1 cellular context compared by ENCODE assay signal in the genomic region with DNA sequence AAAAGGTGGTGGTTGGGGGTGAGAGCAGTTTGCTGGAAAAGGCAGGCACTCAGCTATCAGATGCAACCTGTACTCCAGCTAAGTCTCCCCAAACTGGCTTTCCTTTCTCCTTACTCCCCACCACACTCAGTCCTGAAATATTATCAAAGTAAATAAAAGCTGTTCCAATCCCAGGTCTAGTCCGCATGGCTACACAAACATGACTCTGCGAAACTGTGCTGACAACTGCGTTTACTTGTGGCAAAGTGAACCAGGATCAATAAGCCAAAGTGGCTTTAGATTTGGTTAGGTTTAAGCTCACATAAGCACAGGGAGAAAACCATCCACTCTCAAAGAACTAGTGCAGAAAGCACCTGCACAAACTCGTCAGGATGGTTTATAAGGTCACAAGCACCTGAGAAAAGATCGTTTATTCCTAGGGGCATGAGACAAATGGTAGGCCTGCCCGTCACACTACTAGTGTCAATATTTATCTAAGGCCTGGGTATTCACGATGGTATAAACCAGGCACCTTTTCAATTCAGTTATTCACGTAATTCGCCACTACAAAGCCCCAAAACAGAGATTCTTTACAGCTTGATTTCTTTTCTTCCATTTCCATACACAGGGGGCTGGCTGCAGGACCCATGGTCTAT.
TF ChIP-seq lines count a peak whose summit lies in the region.

No MANE protein-coding gene starts in this region.

TF ChIP-seq in HepG2, 621 proteins besides CTCF, POLR2A, EP300 and RAD21 (continued from another document and continues in another):
- TF ChIP-seq, protein P1, sequence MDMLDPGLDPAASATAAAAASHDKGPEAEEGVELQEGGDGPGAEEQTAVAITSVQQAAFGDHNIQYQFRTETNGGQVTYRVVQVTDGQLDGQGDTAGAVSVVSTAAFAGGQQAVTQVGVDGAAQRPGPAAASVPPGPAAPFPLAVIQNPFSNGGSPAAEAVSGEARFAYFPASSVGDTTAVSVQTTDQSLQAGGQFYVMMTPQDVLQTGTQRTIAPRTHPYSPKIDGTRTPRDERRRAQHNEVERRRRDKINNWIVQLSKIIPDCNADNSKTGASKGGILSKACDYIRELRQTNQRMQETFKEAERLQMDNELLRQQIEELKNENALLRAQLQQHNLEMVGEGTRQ (IDR thresholded peaks at IDR 0.05; ENCODE audit: low read depth, low read length), result no peak
- TF ChIP-seq, protein P1 (CRISPR knock-in tag; IDR thresholded peaks at IDR 0.05; ENCODE audit: borderline replicate concordance), result no peak
- TF ChIP-seq ZNF773 (CRISPR knock-in tag; IDR thresholded peaks at IDR 0.05; ENCODE audit: borderline replicate concordance) (no peak), ZNF7 (CRISPR knock-in tag; IDR thresholded peaks at IDR 0.05) (peak; percentile 8; the same call in 1 of the 2 replicates), ASH2L (IDR thresholded peaks at IDR 0.05; ENCODE audit: insufficient read length, low read depth, low read length) (peak; percentile 78), POGZ (CRISPR knock-in tag; IDR thresholded peaks at IDR 0.05) (peak; percentile 57), FOSL2 (CRISPR knock-in tag; IDR thresholded peaks at IDR 0.05) (peak; percentile 52), SNRNP70 (IDR thresholded peaks at IDR 0.05; ENCODE audit: low read depth, low read length) (no peak), ZNF343 (CRISPR knock-in tag; IDR thresholded peaks at IDR 0.05) (no peak), ISX (CRISPR knock-in tag; conservative IDR thresholded peaks at IDR 0.05) (no peak), HCFC1 (IDR thresholded peaks at IDR 0.05; ENCODE audit: low read depth, low read length) (no peak), PPARG (CRISPR knock-in tag; conservative IDR thresholded peaks at IDR 0.05) (peak; percentile 41; the same call in 1 of the 2 replicates), TGIF2 (CRISPR knock-in tag; IDR thresholded peaks at IDR 0.05) (peak; percentile 75; the same call in 1 of the 2 replicates), RAD51 (IDR thresholded peaks at IDR 0.05; ENCODE audit: borderline replicate concordance) (no peak), DNMT1 (CRISPR knock-in tag; IDR thresholded peaks at IDR 0.05) (no peak; the same call in 1 of the 2 replicates), ZNF660 (CRISPR knock-in tag; IDR thresholded peaks at IDR 0.05; ENCODE audit: borderline replicate concordance, low read depth) (no peak), SKI (IDR thresholded peaks at IDR 0.05; ENCODE audit: partially characterized antibody) (no peak), ZNF33A (CRISPR knock-in tag; IDR thresholded peaks at IDR 0.05; ENCODE audit: borderline replicate concordance) (0 out of 2 replicates have a peak, but pooled peaks have one; percentile 39), ZNF24 (IDR thresholded peaks at IDR 0.05) (no peak), ARID2 (CRISPR knock-in tag; IDR thresholded peaks at IDR 0.05; ENCODE audit: borderline replicate concordance) (no peak), GFI1 (CRISPR knock-in tag; IDR thresholded peaks at IDR 0.05; ENCODE audit: borderline replicate concordance) (no peak), KMT2A (CRISPR knock-in tag; IDR thresholded peaks at IDR 0.05) (peak; percentile 41; the same call in 1 of the 2 replicates), SSRP1 (CRISPR knock-in tag; IDR thresholded peaks at IDR 0.05) (0 out of 2 replicates have a peak, but pooled peaks have one; percentile 25), MAFK (conservative IDR thresholded peaks at IDR 0.05 in 1 of 2, IDR thresholded peaks at IDR 0.05 in 1 of 2; ENCODE audit: low read length in 2 of 2) (peak; percentile 67 to 86), IRF2 (CRISPR knock-in tag; IDR thresholded peaks at IDR 0.05) (peak; percentile 81), ZNF510 (CRISPR knock-in tag; IDR thresholded peaks at IDR 0.05; ENCODE audit: low read depth) (no peak), ZFP82 (CRISPR knock-in tag; IDR thresholded peaks at IDR 0.05; ENCODE audit: borderline replicate concordance) (0 out of 2 replicates have a peak, but pooled peaks have one; percentile 48), KLF11 (CRISPR knock-in tag; IDR thresholded peaks at IDR 0.05) (0 out of 2 replicates have a peak, but pooled peaks have one; percentile 31), ZNF335 (CRISPR knock-in tag; IDR thresholded peaks at IDR 0.05) (0 out of 2 replicates have a peak, but pooled peaks have one; percentile 21), KDM5B (CRISPR knock-in tag; IDR thresholded peaks at IDR 0.05; ENCODE audit: borderline replicate concordance) (no peak)
- TF ChIP-seq, protein P2, sequence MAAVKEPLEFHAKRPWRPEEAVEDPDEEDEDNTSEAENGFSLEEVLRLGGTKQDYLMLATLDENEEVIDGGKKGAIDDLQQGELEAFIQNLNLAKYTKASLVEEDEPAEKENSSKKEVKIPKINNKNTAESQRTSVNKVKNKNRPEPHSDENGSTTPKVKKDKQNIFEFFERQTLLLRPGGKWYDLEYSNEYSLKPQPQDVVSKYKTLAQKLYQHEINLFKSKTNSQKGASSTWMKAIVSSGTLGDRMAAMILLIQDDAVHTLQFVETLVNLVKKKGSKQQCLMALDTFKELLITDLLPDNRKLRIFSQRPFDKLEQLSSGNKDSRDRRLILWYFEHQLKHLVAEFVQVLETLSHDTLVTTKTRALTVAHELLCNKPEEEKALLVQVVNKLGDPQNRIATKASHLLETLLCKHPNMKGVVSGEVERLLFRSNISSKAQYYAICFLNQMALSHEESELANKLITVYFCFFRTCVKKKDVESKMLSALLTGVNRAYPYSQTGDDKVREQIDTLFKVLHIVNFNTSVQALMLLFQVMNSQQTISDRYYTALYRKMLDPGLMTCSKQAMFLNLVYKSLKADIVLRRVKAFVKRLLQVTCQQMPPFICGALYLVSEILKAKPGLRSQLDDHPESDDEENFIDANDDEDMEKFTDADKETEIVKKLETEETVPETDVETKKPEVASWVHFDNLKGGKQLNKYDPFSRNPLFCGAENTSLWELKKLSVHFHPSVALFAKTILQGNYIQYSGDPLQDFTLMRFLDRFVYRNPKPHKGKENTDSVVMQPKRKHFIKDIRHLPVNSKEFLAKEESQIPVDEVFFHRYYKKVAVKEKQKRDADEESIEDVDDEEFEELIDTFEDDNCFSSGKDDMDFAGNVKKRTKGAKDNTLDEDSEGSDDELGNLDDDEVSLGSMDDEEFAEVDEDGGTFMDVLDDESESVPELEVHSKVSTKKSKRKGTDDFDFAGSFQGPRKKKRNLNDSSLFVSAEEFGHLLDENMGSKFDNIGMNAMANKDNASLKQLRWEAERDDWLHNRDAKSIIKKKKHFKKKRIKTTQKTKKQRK (IDR thresholded peaks at IDR 0.05; ENCODE audit: low read length), result no peak
- TF ChIP-seq, protein P3, sequence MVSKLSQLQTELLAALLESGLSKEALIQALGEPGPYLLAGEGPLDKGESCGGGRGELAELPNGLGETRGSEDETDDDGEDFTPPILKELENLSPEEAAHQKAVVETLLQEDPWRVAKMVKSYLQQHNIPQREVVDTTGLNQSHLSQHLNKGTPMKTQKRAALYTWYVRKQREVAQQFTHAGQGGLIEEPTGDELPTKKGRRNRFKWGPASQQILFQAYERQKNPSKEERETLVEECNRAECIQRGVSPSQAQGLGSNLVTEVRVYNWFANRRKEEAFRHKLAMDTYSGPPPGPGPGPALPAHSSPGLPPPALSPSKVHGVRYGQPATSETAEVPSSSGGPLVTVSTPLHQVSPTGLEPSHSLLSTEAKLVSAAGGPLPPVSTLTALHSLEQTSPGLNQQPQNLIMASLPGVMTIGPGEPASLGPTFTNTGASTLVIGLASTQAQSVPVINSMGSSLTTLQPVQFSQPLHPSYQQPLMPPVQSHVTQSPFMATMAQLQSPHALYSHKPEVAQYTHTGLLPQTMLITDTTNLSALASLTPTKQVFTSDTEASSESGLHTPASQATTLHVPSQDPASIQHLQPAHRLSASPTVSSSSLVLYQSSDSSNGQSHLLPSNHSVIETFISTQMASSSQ (IDR thresholded peaks at IDR 0.05; ENCODE audit: low read depth), result peak; percentile 44; the same call in 1 of the 2 replicates
- TF ChIP-seq, protein P3 (CRISPR knock-in tag; IDR thresholded peaks at IDR 0.05; ENCODE audit: borderline replicate concordance), result no peak
- TF ChIP-seq, protein P4, sequence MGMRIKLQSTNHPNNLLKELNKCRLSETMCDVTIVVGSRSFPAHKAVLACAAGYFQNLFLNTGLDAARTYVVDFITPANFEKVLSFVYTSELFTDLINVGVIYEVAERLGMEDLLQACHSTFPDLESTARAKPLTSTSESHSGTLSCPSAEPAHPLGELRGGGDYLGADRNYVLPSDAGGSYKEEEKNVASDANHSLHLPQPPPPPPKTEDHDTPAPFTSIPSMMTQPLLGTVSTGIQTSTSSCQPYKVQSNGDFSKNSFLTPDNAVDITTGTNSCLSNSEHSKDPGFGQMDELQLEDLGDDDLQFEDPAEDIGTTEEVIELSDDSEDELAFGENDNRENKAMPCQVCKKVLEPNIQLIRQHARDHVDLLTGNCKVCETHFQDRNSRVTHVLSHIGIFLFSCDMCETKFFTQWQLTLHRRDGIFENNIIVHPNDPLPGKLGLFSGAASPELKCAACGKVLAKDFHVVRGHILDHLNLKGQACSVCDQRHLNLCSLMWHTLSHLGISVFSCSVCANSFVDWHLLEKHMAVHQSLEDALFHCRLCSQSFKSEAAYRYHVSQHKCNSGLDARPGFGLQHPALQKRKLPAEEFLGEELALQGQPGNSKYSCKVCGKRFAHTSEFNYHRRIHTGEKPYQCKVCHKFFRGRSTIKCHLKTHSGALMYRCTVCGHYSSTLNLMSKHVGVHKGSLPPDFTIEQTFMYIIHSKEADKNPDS (CRISPR knock-in tag; IDR thresholded peaks at IDR 0.05), result no peak
- TF ChIP-seq, protein P5, sequence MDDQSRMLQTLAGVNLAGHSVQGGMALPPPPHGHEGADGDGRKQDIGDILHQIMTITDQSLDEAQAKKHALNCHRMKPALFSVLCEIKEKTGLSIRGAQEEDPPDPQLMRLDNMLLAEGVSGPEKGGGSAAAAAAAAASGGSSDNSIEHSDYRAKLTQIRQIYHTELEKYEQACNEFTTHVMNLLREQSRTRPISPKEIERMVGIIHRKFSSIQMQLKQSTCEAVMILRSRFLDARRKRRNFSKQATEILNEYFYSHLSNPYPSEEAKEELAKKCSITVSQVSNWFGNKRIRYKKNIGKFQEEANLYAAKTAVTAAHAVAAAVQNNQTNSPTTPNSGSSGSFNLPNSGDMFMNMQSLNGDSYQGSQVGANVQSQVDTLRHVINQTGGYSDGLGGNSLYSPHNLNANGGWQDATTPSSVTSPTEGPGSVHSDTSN (CRISPR knock-in tag; IDR thresholded peaks at IDR 0.05; ENCODE audit: borderline replicate concordance), result no peak
- TF ChIP-seq, protein P6, sequence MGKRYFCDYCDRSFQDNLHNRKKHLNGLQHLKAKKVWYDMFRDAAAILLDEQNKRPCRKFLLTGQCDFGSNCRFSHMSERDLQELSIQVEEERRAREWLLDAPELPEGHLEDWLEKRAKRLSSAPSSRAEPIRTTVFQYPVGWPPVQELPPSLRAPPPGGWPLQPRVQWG (CRISPR knock-in tag; IDR thresholded peaks at IDR 0.05; ENCODE audit: borderline replicate concordance, low read depth), result no peak
- TF ChIP-seq, protein P7, sequence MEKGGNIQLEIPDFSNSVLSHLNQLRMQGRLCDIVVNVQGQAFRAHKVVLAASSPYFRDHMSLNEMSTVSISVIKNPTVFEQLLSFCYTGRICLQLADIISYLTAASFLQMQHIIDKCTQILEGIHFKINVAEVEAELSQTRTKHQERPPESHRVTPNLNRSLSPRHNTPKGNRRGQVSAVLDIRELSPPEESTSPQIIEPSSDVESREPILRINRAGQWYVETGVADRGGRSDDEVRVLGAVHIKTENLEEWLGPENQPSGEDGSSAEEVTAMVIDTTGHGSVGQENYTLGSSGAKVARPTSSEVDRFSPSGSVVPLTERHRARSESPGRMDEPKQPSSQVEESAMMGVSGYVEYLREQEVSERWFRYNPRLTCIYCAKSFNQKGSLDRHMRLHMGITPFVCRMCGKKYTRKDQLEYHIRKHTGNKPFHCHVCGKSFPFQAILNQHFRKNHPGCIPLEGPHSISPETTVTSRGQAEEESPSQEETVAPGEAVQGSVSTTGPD (CRISPR knock-in tag; IDR thresholded peaks at IDR 0.05), result peak; percentile 68; the same call in 1 of the 2 replicates
- TF ChIP-seq, protein P8, sequence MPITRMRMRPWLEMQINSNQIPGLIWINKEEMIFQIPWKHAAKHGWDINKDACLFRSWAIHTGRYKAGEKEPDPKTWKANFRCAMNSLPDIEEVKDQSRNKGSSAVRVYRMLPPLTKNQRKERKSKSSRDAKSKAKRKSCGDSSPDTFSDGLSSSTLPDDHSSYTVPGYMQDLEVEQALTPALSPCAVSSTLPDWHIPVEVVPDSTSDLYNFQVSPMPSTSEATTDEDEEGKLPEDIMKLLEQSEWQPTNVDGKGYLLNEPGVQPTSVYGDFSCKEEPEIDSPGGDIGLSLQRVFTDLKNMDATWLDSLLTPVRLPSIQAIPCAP (CRISPR knock-in tag; IDR thresholded peaks at IDR 0.05; ENCODE audit: low read depth), result no peak
- TF ChIP-seq, protein P9, sequence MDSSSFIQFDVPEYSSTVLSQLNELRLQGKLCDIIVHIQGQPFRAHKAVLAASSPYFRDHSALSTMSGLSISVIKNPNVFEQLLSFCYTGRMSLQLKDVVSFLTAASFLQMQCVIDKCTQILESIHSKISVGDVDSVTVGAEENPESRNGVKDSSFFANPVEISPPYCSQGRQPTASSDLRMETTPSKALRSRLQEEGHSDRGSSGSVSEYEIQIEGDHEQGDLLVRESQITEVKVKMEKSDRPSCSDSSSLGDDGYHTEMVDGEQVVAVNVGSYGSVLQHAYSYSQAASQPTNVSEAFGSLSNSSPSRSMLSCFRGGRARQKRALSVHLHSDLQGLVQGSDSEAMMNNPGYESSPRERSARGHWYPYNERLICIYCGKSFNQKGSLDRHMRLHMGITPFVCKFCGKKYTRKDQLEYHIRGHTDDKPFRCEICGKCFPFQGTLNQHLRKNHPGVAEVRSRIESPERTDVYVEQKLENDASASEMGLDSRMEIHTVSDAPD (CRISPR knock-in tag; IDR thresholded peaks at IDR 0.05), result peak; percentile 88
